In genomic region chr2:27489498-27490397, GRCh38 we compare ENCODE assay signal across 8 cellular contexts. TPM values are rescaled to one million over a fixed set of nuclear protein-coding genes. Genes with fewer than 3 reads are reported as not detected.
A peak's percentile ranks its signal among the peaks of the same experiment; 100 is the strongest.
DNase-seq lines count a peak whose midpoint lies in the region; ATAC-seq and TF ChIP-seq lines count a peak whose summit lies in the region.

Gene IFT172, minus strand, starts transcription at chr2:27489743. Its CDS starts 90 bp downstream, at chr2:27489653.

- H3K4me1 Mint-ChIP-seq in progenitor cell of endocrine pancreas (ENCODE audit: low read depth) = peaks cover 15% of the 10 kb centered on the region

- peaks cover 5% of the 10 kb centered on the region for H3K36me3 Mint-ChIP-seq in progenitor cell of endocrine pancreas (ENCODE audit: insufficient read depth)

- peaks cover 3% of the 10 kb centered on the region for H3K4me1 ChIP-seq in upper lobe of right lung

- H3K4me3 ChIP-seq in upper lobe of right lung = peak within 1 kb of the TSS; percentile 73

- peak; percentile 99 to 100 for DNase-seq in NCI-H187 (lab: John Stamatoyannopoulos, UW)
- peak; percentile 95 to 100 (median 99) for DNase-seq in T-helper 2 cell
- DNase-seq in left ventricle myocardium superior = peak; percentile 99
- DNase-seq in progenitor cell of endocrine pancreas (ENCODE audit: low spot score, unreplicated experiment) = peak; percentile 96
- DNase-seq in upper lobe of right lung = peak; percentile 99

- peak within 1 kb of the TSS; percentile 94 for H3K27ac Mint-ChIP-seq in progenitor cell of endocrine pancreas

- no peaks in the 10 kb centered on the region for H3K9me3 ChIP-seq in upper lobe of right lung

- no peaks in the 10 kb centered on the region for H3K36me3 ChIP-seq in upper lobe of right lung

- no peaks in the 10 kb centered on the region for H3K27me3 ChIP-seq in upper lobe of right lung

- peak within 1 kb of the TSS; percentile 88 for H3K4me3 Mint-ChIP-seq in progenitor cell of endocrine pancreas (ENCODE audit: low read depth)

- intact Hi-C loops in left ventricle myocardium superior (cut with micrococcal nuclease) (no loop called here), upper lobe of right lung (cut with DNase I) (no loop called here)

- H3K27me3 Mint-ChIP-seq in progenitor cell of endocrine pancreas = no peaks in the 10 kb centered on the region

- ATAC-seq in GM18499 (IDR thresholded peaks at IDR 0.05; ENCODE audit: insufficient read depth, unreplicated experiment) (peak; percentile 91), HG02938 (IDR thresholded peaks at IDR 0.05; ENCODE audit: unreplicated experiment) (peak; percentile 92), left ventricle myocardium superior (peak; percentile 99), upper lobe of right lung (peak; percentile 99)

- no peaks in the 10 kb centered on the region for H3K9me3 Mint-ChIP-seq in progenitor cell of endocrine pancreas (ENCODE audit: low read depth)

- H3K27ac ChIP-seq in angular gyrus (ENCODE audit: low read depth, low read length) (peak within 1 kb of the TSS; percentile 90), upper lobe of right lung (peak within 1 kb of the TSS; percentile 80)

- TF ChIP-seq CTCF in progenitor cell of endocrine pancreas (IDR thresholded peaks at IDR 0.05; ENCODE audit: unreplicated experiment) (no peak), upper lobe of right lung (IDR thresholded peaks at IDR 0.05) (no peak)

RNA-seq across cellular contexts. Expression of gene IFT172, which starts in this region (rescaled TPM):
- total RNA-seq in left ventricle myocardium superior (22.4 TPM), progenitor cell of endocrine pancreas (43.7 and 49.5 TPM in 2 replicates), upper lobe of right lung (19.2 TPM)

Comparison
In these comparisons a context has a peak if more than half of its experiments do, and no peak if none do; other contexts are left out.
1. Peak in every context shown above with its lines: DNase-seq, ATAC-seq, H3K4me3 ChIP-seq and H3K27ac ChIP-seq.